ENCODE assay signal across 18 cellular contexts in genomic region chr2:226902041-226902972, GRCh38.
DNase-seq lines count a peak whose midpoint lies in the region; ATAC-seq and TF ChIP-seq lines count a peak whose summit lies in the region.
"Had no signal": no experiment of that assay in that cellular context is flagged by ENCODE, and none has a peak within 500 bp of the region (broad histone marks: within the 10 kb centered on the region; RNA-seq: fewer than 3 reads in every experiment).

No MANE protein-coding gene starts in this region.

- dilution Hi-C loops in mammary epithelial cell (cut with HindIII; ENCODE audit: low sequenced_read_pairs) = no loop called here

- H3K4me1 ChIP-seq in OCI-LY1 (ENCODE audit: insufficient read depth, low read length, severe bottlenecking) (peaks cover 79% of the 10 kb centered on the region), mammary epithelial cell (ENCODE audit: insufficient read depth, low read length) (peaks cover 13% of the 10 kb centered on the region), mucosa of descending colon (ENCODE audit: low read depth) (no peaks in the 10 kb centered on the region)
- H3K4me1 ChIP-seq: body of pancreas, esophagus squamous epithelium had no signal

- peak in 2 of 3 donors; percentile 24 to 30 for ATAC-seq in natural killer cell
- no peak for ATAC-seq in naive thymus-derived CD8-positive, alpha-beta T cell
- ATAC-seq in mucosa of descending colon = no peak
- ATAC-seq: body of pancreas, GM23338, left colon had no signal

- BruUV-seq in mammary epithelial cell (replicated peaks; lab: Mats Ljungman, UMichigan) = no TSS peak

- H3K79me2 ChIP-seq in OCI-LY1 (ENCODE audit: insufficient read depth, low read length) (no peaks in the 10 kb centered on the region), mammary epithelial cell (ENCODE audit: insufficient read depth, low read length) (no peaks in the 10 kb centered on the region)
- H3K79me2 ChIP-seq: hepatocyte had no signal

- intact Hi-C loops in mammary epithelial cell (cut with micrococcal nuclease) (no loop called here), natural killer cell (cut with micrococcal nuclease) (no loop called here), lower leg skin (cut with DNase I; ENCODE audit: low total_unique reads) (no loop called here), mucosa of descending colon (cut with DNase I, micrococcal nuclease) (no loop called here)

- POLR2A ChIA-PET in naive thymus-derived CD8-positive, alpha-beta T cell (lab: Charles Lee) = no interaction called here

- H3K9me3 ChIP-seq in OCI-LY1 (ENCODE audit: low read length) (peaks cover 1% of the 10 kb centered on the region; the same call in 1 of the 2 replicates), mammary epithelial cell (replicated peaks; ENCODE audit: insufficient read depth, low read length) (no peaks in the 10 kb centered on the region), mucosa of descending colon (no peaks in the 10 kb centered on the region)
- H3K9me3 ChIP-seq: body of pancreas, esophagus squamous epithelium, MG63, thoracic aorta had no signal

- H3F3A ChIP-seq in OCI-LY1 (ENCODE audit: insufficient read depth, low read length) = peaks cover 8% of the 10 kb centered on the region

- H3K4me2 ChIP-seq in OCI-LY1 (ENCODE audit: low read length) (peak overlapping the region; percentile 33; the same call in 1 of the 2 replicates), mammary epithelial cell (ENCODE audit: insufficient read depth, low read depth, low read length) (peak overlapping the region; percentile 58)
- H3K4me2 ChIP-seq: GM23338, hepatocyte had no signal

- H3K4me3 Mint-ChIP-seq in natural killer cell = no peak overlapping the region
- no peak overlapping the region for H3K4me3 Mint-ChIP-seq in naive thymus-derived CD8-positive, alpha-beta T cell
- H3K4me3 Mint-ChIP-seq: activated CD4-positive, alpha-beta memory T cell treated with anti-CD3 and anti-CD28 coated beads for 36 hours; GM23338 had no signal

- H3K9me3 Mint-ChIP-seq in natural killer cell = no peaks in the 10 kb centered on the region
- H3K9me3 Mint-ChIP-seq in naive thymus-derived CD8-positive, alpha-beta T cell = peaks cover 0 to 3% (median 0%) of the 10 kb centered on the region in 9 donors
- H3K9me3 Mint-ChIP-seq: activated CD4-positive, alpha-beta memory T cell treated with anti-CD3 and anti-CD28 coated beads for 36 hours; GM23338 had no signal

- no peak overlapping the region for H3K27ac Mint-ChIP-seq in natural killer cell
- H3K27ac Mint-ChIP-seq in naive thymus-derived CD8-positive, alpha-beta T cell = peak overlapping the region in 2 of 10 donors; percentile 42
- H3K27ac Mint-ChIP-seq: activated CD4-positive, alpha-beta memory T cell treated with anti-CD3 and anti-CD28 coated beads for 36 hours; GM23338 had no signal

- H2AFZ ChIP-seq in OCI-LY1 (ENCODE audit: low read length) = no peak overlapping the region
- no peak overlapping the region for H2AFZ ChIP-seq in mammary epithelial cell (ENCODE audit: low read depth, low read length)
- H2AFZ ChIP-seq: GM23338, hepatocyte had no signal

- WGBS in mammary epithelial cell (ENCODE audit: low coverage, missing lambda C conversion rate) = 88% methylated on average over 6 of the region's 6 CpGs
- 89 to 90% methylated on average over 6 of the region's 6 CpGs for WGBS in lower leg skin, 2 donors

- H3K27me3 Mint-ChIP-seq in natural killer cell (ENCODE audit: low read depth in 2 of 2) = no peaks in the 10 kb centered on the region
- H3K27me3 Mint-ChIP-seq in naive thymus-derived CD8-positive, alpha-beta T cell = no peaks in the 10 kb centered on the region
- H3K27me3 Mint-ChIP-seq: activated CD4-positive, alpha-beta memory T cell treated with anti-CD3 and anti-CD28 coated beads for 36 hours had no signal

- H3K9me2 ChIP-seq in OCI-LY1 (ENCODE audit: low read depth, low read length) = no peaks in the 10 kb centered on the region

- no peak for TF ChIP-seq POLR2A in lower leg skin (IDR thresholded peaks at IDR 0.05)

- H3K36me3 ChIP-seq in OCI-LY1 (ENCODE audit: insufficient read depth, low read length) (peaks cover 5% of the 10 kb centered on the region; the same call in 1 of the 2 replicates), mammary epithelial cell (ENCODE audit: insufficient read depth, low read length) (no peaks in the 10 kb centered on the region), mucosa of descending colon (ENCODE audit: low read depth) (no peaks in the 10 kb centered on the region)
- H3K36me3 ChIP-seq: MG63, thoracic aorta had no signal

- H3K27me3 ChIP-seq in OCI-LY1 (ENCODE audit: insufficient read depth, low read length) (no peaks in the 10 kb centered on the region), mammary epithelial cell (ENCODE audit: insufficient read depth, low read length) (no peaks in the 10 kb centered on the region)
- H3K27me3 ChIP-seq: body of pancreas, esophagus squamous epithelium, hepatocyte, MG63 had no signal

- CTCF ChIA-PET in mammary epithelial cell (lab: Charles Lee; ENCODE audit: low non-redundant PET) = no interaction called here

- TF ChIP-seq CTCF in OCI-LY1 (IDR thresholded peaks at IDR 0.05; ENCODE audit: low read length) (no peak), mammary epithelial cell (conservative IDR thresholded peaks at IDR 0.05 in 1 of 2, IDR thresholded peaks at IDR 0.05 in 1 of 2; ENCODE audit: extremely low read depth in 1 of 2, insufficient read depth in 1 of 2, low read depth in 1 of 2, low read length in 2 of 2) (no peak), natural killer cell (IDR thresholded peaks at IDR 0.05) (no peak), lower leg skin (IDR thresholded peaks at IDR 0.05) (no peak), mucosa of descending colon (IDR thresholded peaks at IDR 0.05) (no peak)

- H3K4me3 ChIP-seq in OCI-LY1 (ENCODE audit: low read depth, low read length, poor library complexity, severe bottlenecking) = no peak overlapping the region
- no peak overlapping the region for H3K4me3 ChIP-seq in mammary epithelial cell (replicated peaks in 1 of 3; ENCODE audit: insufficient read depth in 1 of 3, low read depth in 2 of 3, low read length in 3 of 3)
- no peak overlapping the region for H3K4me3 ChIP-seq in lower leg skin (ENCODE audit: low read depth, poor library complexity, severe bottlenecking)
- no peak overlapping the region for H3K4me3 ChIP-seq in mucosa of descending colon
- H3K4me3 ChIP-seq: body of pancreas, esophagus squamous epithelium, GM23338, hepatocyte, MG63, thoracic aorta had no signal

- peak overlapping the region; percentile 22 for H3K27ac ChIP-seq in OCI-LY1 (ENCODE audit: low read depth, low read length, poor library complexity, severe bottlenecking)
- peak overlapping the region; percentile 35 for H3K27ac ChIP-seq in mammary epithelial cell (ENCODE audit: insufficient read depth, low read depth, low read length)
- H3K27ac ChIP-seq: body of pancreas, esophagus squamous epithelium, hepatocyte, thoracic aorta had no signal

- no peak overlapping the region for H3K9ac ChIP-seq in OCI-LY1 (ENCODE audit: low read length)
- no peak overlapping the region for H3K9ac ChIP-seq in mammary epithelial cell (ENCODE audit: insufficient read depth, low read length)

- DNase-seq in GM03348 (ENCODE audit: low spot score) (peak; percentile 28), mammary epithelial cell (no peak), natural killer cell (no peak), lower leg skin (ENCODE audit: low spot score in 2 of 2) (no peak), mucosa of descending colon (no peak), NOMO-1 treated with dmso at 0.1 percent for 144 hours (lab: John Stamatoyannopoulos, UW; ENCODE audit: unreplicated experiment) (no peak)
- no peak for DNase-seq in naive thymus-derived CD8-positive, alpha-beta T cell
- DNase-seq: activated effector memory CD4-positive, alpha-beta T cell treated with anti-CD3 and anti-CD28 coated beads, Interleukin-2, amount 50 U/mL, for 16 hours; body of pancreas; esophagus squamous epithelium; left colon; NCI-H187 treated with DMSO at 0.1 percent for 48 hours had no signal

- in situ Hi-C loops in mammary epithelial cell (cut with MboI; ENCODE audit: low sequenced_read_pairs in 2 of 2) = no loop called here

- H3K4me1 Mint-ChIP-seq in natural killer cell = peaks cover 34 to 40% of the 10 kb centered on the region in 2 donors
- H3K4me1 Mint-ChIP-seq in naive thymus-derived CD8-positive, alpha-beta T cell = peaks cover 20 to 57% (median 31%) of the 10 kb centered on the region in 4 donors
- H3K4me1 Mint-ChIP-seq: GM23338 had no signal

- H3K36me3 Mint-ChIP-seq in natural killer cell = no peaks in the 10 kb centered on the region
- H3K36me3 Mint-ChIP-seq in naive thymus-derived CD8-positive, alpha-beta T cell = peaks cover 2 to 16% (median 7%) of the 10 kb centered on the region in 3 donors

- H4K20me1 ChIP-seq in OCI-LY1 (ENCODE audit: insufficient read depth, low read length) (no peaks in the 10 kb centered on the region), mammary epithelial cell (ENCODE audit: insufficient read depth, low read length) (no peaks in the 10 kb centered on the region)

Comparison
In these comparisons a context has a peak if more than half of its experiments do, and no peak if none do; other contexts are left out.
1. ATAC-seq: peak in natural killer cell (2 of 3); none in naive thymus-derived CD8-positive, alpha-beta T cell (0 of 2) and mucosa of descending colon (single experiment).